Comparison of ENCODE assay signal across 1 cellular context in genomic region chr7:76294344-76295024, GRCh38.
TF ChIP-seq lines count a peak whose summit lies in the region.

No MANE protein-coding gene starts in this region.

TF ChIP-seq in HepG2, 621 proteins besides CTCF, POLR2A, EP300 and RAD21 (continued from another document and continues in another):
- TF ChIP-seq ZNF576 (CRISPR knock-in tag; IDR thresholded peaks at IDR 0.05) (no peak), ZNF17 (CRISPR knock-in tag; IDR thresholded peaks at IDR 0.05) (no peak), RERE (CRISPR knock-in tag; IDR thresholded peaks at IDR 0.05; ENCODE audit: low read depth) (no peak), FLYWCH1 (CRISPR knock-in tag; IDR thresholded peaks at IDR 0.05) (no peak), ZBTB39 (CRISPR knock-in tag; IDR thresholded peaks at IDR 0.05) (no peak), ZNF234 (CRISPR knock-in tag; conservative IDR thresholded peaks at IDR 0.05) (no peak), ZBTB25 (CRISPR knock-in tag; IDR thresholded peaks at IDR 0.05) (no peak), ARID2 (CRISPR knock-in tag; IDR thresholded peaks at IDR 0.05; ENCODE audit: borderline replicate concordance) (no peak), ZBTB42 (CRISPR knock-in tag; IDR thresholded peaks at IDR 0.05) (no peak), USF2 (IDR thresholded peaks at IDR 0.05; ENCODE audit: low read depth, low read length) (no peak), USF2 (CRISPR knock-in tag; IDR thresholded peaks at IDR 0.05; ENCODE audit: borderline replicate concordance) (no peak), ZNF558 (CRISPR knock-in tag; IDR thresholded peaks at IDR 0.05; ENCODE audit: borderline replicate concordance) (no peak), BORCS8-MEF2B (CRISPR knock-in tag; IDR thresholded peaks at IDR 0.05) (no peak), ZNF687 (CRISPR knock-in tag; IDR thresholded peaks at IDR 0.05) (peak; percentile 94), HNRNPK (IDR thresholded peaks at IDR 0.05; ENCODE audit: low read depth, low read length, poor library complexity, severe bottlenecking) (no peak), SP1 (IDR thresholded peaks at IDR 0.05) (no peak), SP1 (CRISPR knock-in tag; IDR thresholded peaks at IDR 0.05) (no peak), ZFP37 (CRISPR knock-in tag; IDR thresholded peaks at IDR 0.05; ENCODE audit: borderline replicate concordance) (no peak), SSRP1 (CRISPR knock-in tag; IDR thresholded peaks at IDR 0.05) (no peak), PREB (CRISPR knock-in tag; IDR thresholded peaks at IDR 0.05) (no peak), PAWR (CRISPR knock-in tag; IDR thresholded peaks at IDR 0.05; ENCODE audit: borderline replicate concordance) (no peak), ZNF263 (CRISPR knock-in tag; IDR thresholded peaks at IDR 0.05) (no peak), KDM1A (CRISPR knock-in tag; IDR thresholded peaks at IDR 0.05) (no peak), CREB1 (IDR thresholded peaks at IDR 0.05) (no peak), CREB1 (CRISPR knock-in tag; IDR thresholded peaks at IDR 0.05) (peak; percentile 16; the same call in 1 of the 2 replicates), ZNF446 (CRISPR knock-in tag; IDR thresholded peaks at IDR 0.05) (no peak), YY1 (IDR thresholded peaks at IDR 0.05; ENCODE audit: insufficient read depth, insufficient replicate concordance, low read depth, low read length) (peak; percentile 46), SMC3 (IDR thresholded peaks at IDR 0.05; ENCODE audit: low read length) (no peak), IRX3 (CRISPR knock-in tag; IDR thresholded peaks at IDR 0.05; ENCODE audit: borderline replicate concordance, low read depth) (no peak), KLF6 (CRISPR knock-in tag; IDR thresholded peaks at IDR 0.05) (no peak), ZSCAN12 (CRISPR knock-in tag; IDR thresholded peaks at IDR 0.05) (no peak), MLLT10 (CRISPR knock-in tag; IDR thresholded peaks at IDR 0.05) (no peak), ZNF101 (CRISPR knock-in tag; IDR thresholded peaks at IDR 0.05; ENCODE audit: borderline replicate concordance, low read depth) (no peak), NPAS2 (CRISPR knock-in tag; IDR thresholded peaks at IDR 0.05; ENCODE audit: borderline replicate concordance) (no peak), U2AF2 (IDR thresholded peaks at IDR 0.05; ENCODE audit: low read depth, low read length) (no peak), ZBTB3 (CRISPR knock-in tag; IDR thresholded peaks at IDR 0.05; ENCODE audit: borderline replicate concordance, low read depth) (no peak), HINFP (CRISPR knock-in tag; IDR thresholded peaks at IDR 0.05; ENCODE audit: low read depth) (no peak), ZNF567 (CRISPR knock-in tag; IDR thresholded peaks at IDR 0.05; ENCODE audit: borderline replicate concordance) (no peak), ZNF260 (CRISPR knock-in tag; IDR thresholded peaks at IDR 0.05; ENCODE audit: borderline replicate concordance, low read depth) (no peak), ZNF276 (CRISPR knock-in tag; IDR thresholded peaks at IDR 0.05; ENCODE audit: low read depth) (no peak), ZNF556 (CRISPR knock-in tag; IDR thresholded peaks at IDR 0.05; ENCODE audit: borderline replicate concordance) (no peak), ZNF350 (CRISPR knock-in tag; IDR thresholded peaks at IDR 0.05; ENCODE audit: borderline replicate concordance, low read depth) (no peak), SUZ12 (IDR thresholded peaks at IDR 0.05; ENCODE audit: low read depth, low read length) (no peak), SMYD3 (CRISPR knock-in tag; IDR thresholded peaks at IDR 0.05) (no peak), ZFY (CRISPR knock-in tag; IDR thresholded peaks at IDR 0.05) (peak; percentile 47; the same call in 1 of the 2 replicates)
